Comparison of ENCODE assay signal across 32 cellular contexts in the genomic region with DNA sequence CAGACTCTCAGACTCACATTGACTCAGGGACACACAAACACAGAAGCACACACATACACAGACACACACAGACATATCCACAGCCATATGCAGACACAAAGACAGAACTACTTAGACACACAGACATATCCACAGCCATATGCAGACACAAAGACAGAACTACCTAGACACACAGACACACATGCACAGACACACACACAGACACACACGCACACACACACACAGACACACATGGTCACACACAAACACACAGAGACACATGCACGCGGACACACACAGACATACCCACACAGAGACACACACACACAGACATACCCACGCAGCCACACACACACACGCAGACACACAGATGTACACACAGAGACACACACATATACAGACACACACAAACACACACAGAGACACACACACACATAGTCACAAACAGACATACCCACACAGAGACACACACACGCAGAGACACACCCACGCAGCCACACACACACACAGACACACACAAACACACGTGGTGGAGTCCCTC. TPM values are rescaled to one million over a fixed set of nuclear protein-coding genes. Genes with fewer than 3 reads are reported as not detected.
"Had no signal": no experiment of that assay in that cellular context is flagged by ENCODE, and none has a peak within 500 bp of the region (broad histone marks: within the 10 kb centered on the region; RNA-seq: fewer than 3 reads in every experiment).

No MANE protein-coding gene starts in this region.

- H3K9me3 ChIP-seq: breast epithelium, esophagus squamous epithelium, heart right ventricle, mucosa of descending colon, spleen, suprapubic skin, tibial artery had no signal

- ATAC-seq: activated naive CD4-positive, alpha-beta T cell treated with anti-CD3 and anti-CD28 coated beads, Interleukin-2, amount 50 U/mL, for 72 hours; activated T-cell treated with anti-CD3 and anti-CD28 coated beads, Interleukin-2, amount 50 U/mL, for 72 hours; heart right ventricle; left cardiac atrium; left ventricle myocardium superior; mucosa of descending colon; right cardiac atrium had no signal

- H3K27me3 ChIP-seq: breast epithelium, esophagus squamous epithelium, suprapubic skin, tibial artery had no signal

- DNase-seq: activated CD4-positive, CD25-positive, alpha-beta regulatory T cell treated with anti-CD3 and anti-CD28 coated beads, Interleukin-2, amount 50 U/mL, for 72 hours; activated gamma-delta T cell treated with Interleukin-2 at 50 U/mL for 16 hours; activated T-cell treated with anti-CD3 and anti-CD28 coated beads for 4 hours; activated T-cell treated with anti-CD3 and anti-CD28 coated beads, Interleukin-2, amount 50 U/mL, for 72 hours; effector CD8-positive, alpha-beta T cell; esophagus squamous epithelium; foreskin melanocyte; heart right ventricle; left cardiac atrium; left ventricle myocardium superior; mucosa of descending colon; occipital lobe; right cardiac atrium; spleen; stimulated activated naive CD4-positive, alpha-beta T cell; WERI-Rb-1 had no signal

- H3K27ac ChIP-seq: breast epithelium, epithelial cell of prostate, esophagus squamous epithelium, heart right ventricle, SK-N-MC, spleen, suprapubic skin, tibial artery, WERI-Rb-1 had no signal

- H3K4me1 Mint-ChIP-seq: nephron had no signal

- H3K4me3 Mint-ChIP-seq: activated T-cell treated with anti-CD3 and anti-CD28 coated beads, Interleukin-2, amount 50 U/mL, for 72 hours; nephron had no signal

- H3K27ac Mint-ChIP-seq: activated naive CD4-positive, alpha-beta T cell treated with anti-CD3 and anti-CD28 coated beads, Interleukin-2, amount 50 U/mL, for 72 hours; activated T-cell treated with anti-CD3 and anti-CD28 coated beads, Interleukin-2, amount 50 U/mL, for 72 hours; nephron had no signal

- H3K36me3 ChIP-seq: breast epithelium, esophagus squamous epithelium, heart right ventricle, spleen, suprapubic skin, tibial artery, WERI-Rb-1 had no signal

- H3K36me3 Mint-ChIP-seq: activated naive CD4-positive, alpha-beta T cell treated with anti-CD3 and anti-CD28 coated beads, Interleukin-2, amount 50 U/mL, for 72 hours had no signal

- H3K4me3 ChIP-seq: breast epithelium, esophagus squamous epithelium, heart right ventricle, mucosa of descending colon, SK-N-MC, spleen, suprapubic skin, tibial artery had no signal

- FAIRE-seq: colon, endometrium, keratinocyte had no signal

- H3K9me3 Mint-ChIP-seq: activated naive CD4-positive, alpha-beta T cell treated with anti-CD3 and anti-CD28 coated beads, Interleukin-2, amount 50 U/mL, for 72 hours; activated T-cell treated with anti-CD3 and anti-CD28 coated beads, Interleukin-2, amount 50 U/mL, for 72 hours; nephron had no signal

- H3K4me1 ChIP-seq: breast epithelium, esophagus squamous epithelium, heart right ventricle, spleen, suprapubic skin, tibial artery had no signal

RNA-seq across cellular contexts. Expression of a gene that starts 3.8 kb away (rescaled TPM):
- total RNA-seq: activated naive CD4-positive, alpha-beta T cell treated with anti-CD3 and anti-CD28 coated beads, Interleukin-2, amount 50 U/mL, for 72 hours; activated T-cell treated with anti-CD3 and anti-CD28 coated beads, Interleukin-2, amount 50 U/mL, for 72 hours; breast epithelium; dermis microvascular lymphatic vessel endothelial cell; esophagus squamous epithelium; glomerular endothelial cell; heart right ventricle; left cardiac atrium; left ventricle myocardium superior; lung microvascular endothelial cell; mesenteric fat pad; mucosa of descending colon; occipital lobe; right cardiac atrium; spleen; suprapubic skin; T-helper 1 cell treated with Interleukin-12 subunit alpha and Interleukin-12 subunit beta and Interleukin-4 antibody, amounts not matched to agents 30 ng/mL and 1 ng/mL, for 36 hours; ureter had no signal
- polyA plus RNA-seq: heart right ventricle, keratinocyte, right cardiac atrium, spleen had no signal

RNA-seq across cellular contexts. Expression of a gene that starts 25.7 kb away (rescaled TPM):
- total RNA-seq: dermis microvascular lymphatic vessel endothelial cell, lung microvascular endothelial cell had no signal

RNA-seq across cellular contexts. Expression of a gene that starts 39.5 kb away (rescaled TPM):
- total RNA-seq: activated naive CD4-positive, alpha-beta T cell treated with anti-CD3 and anti-CD28 coated beads, Interleukin-2, amount 50 U/mL, for 72 hours; activated T-cell treated with anti-CD3 and anti-CD28 coated beads, Interleukin-2, amount 50 U/mL, for 72 hours; dermis microvascular lymphatic vessel endothelial cell; esophagus squamous epithelium; glomerular endothelial cell; heart right ventricle; left cardiac atrium; left ventricle myocardium superior; lung microvascular endothelial cell; mesenteric fat pad; occipital lobe; right cardiac atrium; spleen; T-helper 1 cell treated with Interleukin-12 subunit alpha and Interleukin-12 subunit beta and Interleukin-4 antibody, amounts not matched to agents 30 ng/mL and 1 ng/mL, for 36 hours; ureter had no signal
- polyA plus RNA-seq: heart right ventricle, keratinocyte, right cardiac atrium, spleen had no signal
